In genomic region chr22:24327827-24328226, GRCh38 we compare ENCODE assay signal across 16 cellular contexts. TPM values are rescaled to one million over a fixed set of nuclear protein-coding genes. Genes with fewer than 3 reads are reported as not detected.
DNase-seq lines count a peak whose midpoint lies in the region; TF ChIP-seq lines count a peak whose summit lies in the region.
"Had no signal": no experiment of that assay in that cellular context is flagged by ENCODE, and none has a peak within 500 bp of the region (broad histone marks: within the 10 kb centered on the region; RNA-seq: fewer than 3 reads in every experiment).

No MANE protein-coding gene starts in this region.

- TF ChIP-seq POLR2A in NB4 (IDR thresholded peaks at IDR 0.05; ENCODE audit: extremely low read depth, insufficient read length) (no peak), erythroblast (IDR thresholded peaks at IDR 0.05; ENCODE audit: low read length) (no peak)

- peak; percentile 7 for DNase-seq in A673 (ENCODE audit: low spot score)
- DNase-seq in ELR (ENCODE audit: low read depth) = peak; percentile 18
- peak; percentile 8 for DNase-seq in NB4 (ENCODE audit: low read depth)
- DNase-seq in erythroblast (lab: John Stamatoyannopoulos, UW) = peak; percentile 9 to 22
- no peak for DNase-seq in activated effector memory CD4-positive, alpha-beta T cell treated with anti-CD3 and anti-CD28 coated beads, Interleukin-2, amount 50 U/mL, for 16 hours
- no peak for DNase-seq in NCI-H1694 treated with DMSO at 0.1 percent for 48 hours (lab: John Stamatoyannopoulos, UW)
- no peak for DNase-seq in NCI-H524 treated with DMSO at 0.1 percent for 48 hours (lab: John Stamatoyannopoulos, UW)
- DNase-seq: ACHN, GM23248, NCI-H1092 treated with DMSO at 0.1 percent for 48 hours, NCI-H1694, NCI-H2227 treated with DMSO at 0.1 percent for 48 hours, NCI-H510A treated with DMSO at 0.1 percent for 48 hours had no signal

- peaks cover 55% of the 10 kb centered on the region for H3K36me3 ChIP-seq in A673 (ENCODE audit: insufficient read depth, low read length, poor library complexity, severe bottlenecking)

- intact Hi-C loops in A673 (cut with micrococcal nuclease; ENCODE audit: unreplicated experiment) = no loop called here

- TF ChIP-seq CTCF in A673 (conservative IDR thresholded peaks at IDR 0.05; ENCODE audit: low read depth, low read length) (no peak), NB4 (IDR thresholded peaks at IDR 0.05; ENCODE audit: low read depth, low read length) (no peak)

- H3K9me3 ChIP-seq in A673 (ENCODE audit: low read depth, low read length, poor library complexity, severe bottlenecking) = no peaks in the 10 kb centered on the region
- H3K9me3 ChIP-seq: SJSA1 had no signal

- no peaks in the 10 kb centered on the region for H3K4me1 ChIP-seq in A673 (ENCODE audit: insufficient read depth, low read length, poor library complexity, severe bottlenecking)

- POLR2A ChIA-PET in A673 (lab: Charles Lee; ENCODE audit: low non-redundant PET) = no interaction called here

- no TSS peak for BruUV-seq in A673 (replicated peaks; lab: Mats Ljungman, UMichigan)

- CTCF ChIA-PET in A673 (lab: Charles Lee) = no interaction called here

- no peak overlapping the region for H3K27ac ChIP-seq in A673 (ENCODE audit: low read depth, low read length, poor library complexity, severe bottlenecking)
- H3K27ac ChIP-seq: C4-2B, GM23248, KMS-11, SJSA1 had no signal

- no peak overlapping the region for H3K4me3 ChIP-seq in A673 (ENCODE audit: low read depth, low read length, poor library complexity, severe bottlenecking)
- H3K4me3 ChIP-seq in NB4 (ENCODE audit: low read depth, low read length) = no peak overlapping the region
- H3K4me3 ChIP-seq: GM23248, SJSA1 had no signal

- no peaks in the 10 kb centered on the region for H3K27me3 ChIP-seq in A673 (replicated peaks; ENCODE audit: insufficient read depth, low read depth, low read length, poor library complexity)
- H3K27me3 ChIP-seq: SJSA1 had no signal

RNA-seq across cellular contexts. Expression of gene SPECC1L, which starts 57.2 kb away (rescaled TPM):
- 55.6 and 56.7 TPM in 2 replicates for total RNA-seq in A673 (2021)

Comparison
In these comparisons a context has a peak if more than half of its experiments do, and no peak if none do; other contexts are left out.
1. DNase-seq: peak in A673 (single experiment), ELR (single experiment), NB4 (single experiment) and erythroblast (2 of 2); none in activated effector memory CD4-positive, alpha-beta T cell treated with anti-CD3 and anti-CD28 coated beads, Interleukin-2, amount 50 U/mL, for 16 hours (single experiment), NCI-H1694 treated with DMSO at 0.1 percent for 48 hours (single experiment) and NCI-H524 treated with DMSO at 0.1 percent for 48 hours (single experiment).